ENCODE assay signal across 8 cellular contexts in the genomic region with DNA sequence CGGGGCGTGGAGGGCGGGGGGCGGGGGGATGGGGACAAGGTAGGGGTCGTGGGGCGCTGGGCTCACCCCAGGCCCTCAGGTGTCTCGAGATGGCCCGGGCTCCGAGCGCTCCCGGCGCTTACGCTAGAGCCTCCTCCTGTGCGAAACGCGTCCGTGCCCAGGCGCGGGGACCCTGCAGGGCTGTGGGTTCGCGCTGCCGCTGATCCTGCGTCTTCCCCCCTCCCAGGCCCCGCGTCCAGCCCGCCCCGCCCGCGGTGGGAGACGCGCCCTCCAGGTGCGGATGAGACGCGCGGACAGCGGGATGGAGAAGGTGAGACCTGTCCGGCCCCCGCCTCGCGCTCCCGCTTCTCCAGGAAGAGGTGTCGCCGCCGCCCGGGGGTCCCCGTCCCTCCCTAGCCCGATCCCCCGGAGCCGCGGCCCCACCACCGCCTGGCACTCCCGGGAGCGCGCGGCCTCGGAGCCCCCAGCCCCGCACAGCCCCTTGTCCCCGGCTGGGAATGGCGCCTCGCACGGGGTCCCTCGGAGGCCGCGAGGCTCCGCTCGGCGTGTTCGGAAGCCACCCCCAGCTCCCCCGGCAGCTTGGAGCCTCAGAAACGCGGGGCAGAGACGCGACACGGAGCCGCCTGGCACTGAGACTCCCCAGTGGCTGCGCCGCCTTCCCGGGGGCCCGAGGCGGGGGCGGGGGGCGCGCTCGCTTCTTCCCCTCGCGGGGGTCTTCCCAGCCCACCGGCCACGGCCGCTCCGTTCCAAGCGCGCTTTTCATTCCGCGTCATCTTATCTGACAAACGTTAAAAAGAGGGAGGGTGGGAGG. TPM values are rescaled to one million over a fixed set of nuclear protein-coding genes. Genes with fewer than 3 reads are reported as not detected.
A peak's percentile ranks its signal among the peaks of the same experiment; 100 is the strongest.
DNase-seq lines count a peak whose midpoint lies in the region; ATAC-seq and TF ChIP-seq lines count a peak whose summit lies in the region.

No MANE protein-coding gene starts in this region.

- 0 out of 2 replicates have a peak, but pooled peaks cover 2% of the 10 kb centered on the region for H3F3A ChIP-seq in GM23338 (replicated peaks; ENCODE audit: low read depth)

- peak overlapping the region; percentile 78 for H3K4me2 ChIP-seq in GM23338

- peaks cover 37% of the 10 kb centered on the region for H3K9me3 Mint-ChIP-seq in GM23338

- no peak for TF ChIP-seq POLR2A in sigmoid colon (IDR thresholded peaks at IDR 0.05)

- H3K27me3 ChIP-seq in GM23338 (ENCODE audit: insufficient read depth): peaks cover 32% of the 10 kb centered on the region
- H3K27me3 ChIP-seq in sigmoid colon: no peaks in the 10 kb centered on the region

- intact Hi-C loops in Right ventricle myocardium inferior (cut with DNase I): no loop called here
- intact Hi-C loops in sigmoid colon (cut with DNase I): loop anchor here (5.0 kb wide), 3 partner anchors 35 to 75 kb away; no protein-coding TSS in a partner anchor

- H3K4me3 Mint-ChIP-seq in GM23338: no peak overlapping the region

- H3K79me2 ChIP-seq in GM23338 (replicated peaks; ENCODE audit: insufficient read depth): no peaks in the 10 kb centered on the region

- DNase-seq in GM23338 (ENCODE audit: low spot score) (peak; percentile 59), Right ventricle myocardium inferior (ENCODE audit: missing footprints) (peak; percentile 88), sigmoid colon (peak; percentile 84), 8988T (no peak), HPDE6-E6E7 (ENCODE audit: extremely low spot score) (no peak), DMS79 treated with DMSO at 0.1 percent for 48 hours (lab: John Stamatoyannopoulos, UW) (no peak)
- peak; percentile 84 for DNase-seq in activated CD8-positive, alpha-beta memory T cell treated with anti-CD3 and anti-CD28 coated beads for 24 hours

- peak overlapping the region; percentile 84; the same call in 1 of the 2 replicates for H2AFZ ChIP-seq in GM23338

- H3K27me3 Mint-ChIP-seq in GM23338 (ENCODE audit: insufficient read depth, low read depth, poor library complexity): peaks cover 24% of the 10 kb centered on the region

- TF ChIP-seq EP300 in sigmoid colon (IDR thresholded peaks at IDR 0.05): no peak

- peaks cover 12% of the 10 kb centered on the region for H3K9me2 ChIP-seq in GM23338 (ENCODE audit: insufficient read depth)

- H3K27ac ChIP-seq in GM23338 (ENCODE audit: low read depth) (no peak overlapping the region), sigmoid colon (peak overlapping the region; percentile 75 to 87 (median 79))

- peaks cover 31% of the 10 kb centered on the region for H3K36me3 Mint-ChIP-seq in GM23338 (ENCODE audit: low read depth)

- ATAC-seq in GM23338 (peak; percentile 72), Right ventricle myocardium inferior (peak; percentile 33), HG03442 (IDR thresholded peaks at IDR 0.05; ENCODE audit: unreplicated experiment) (no peak)

- H3K27ac Mint-ChIP-seq in GM23338: no peak overlapping the region

- peaks cover 7% of the 10 kb centered on the region for H3K4me1 ChIP-seq in GM23338 (ENCODE audit: insufficient read depth)
- peaks cover 0 to 26% (median 21%) of the 10 kb centered on the region in 4 donors for H3K4me1 ChIP-seq in sigmoid colon

- 9 to 14% methylated on average over 91 of the region's 95 CpGs for WGBS in sigmoid colon, 2 donors

- no peaks in the 10 kb centered on the region for H3K9me3 ChIP-seq in sigmoid colon

- no peaks in the 10 kb centered on the region for H4K20me1 ChIP-seq in GM23338 (replicated peaks; ENCODE audit: insufficient read depth)

- no peaks in the 10 kb centered on the region for H3K36me3 ChIP-seq in GM23338 (ENCODE audit: insufficient read depth)
- no peaks in the 10 kb centered on the region for H3K36me3 ChIP-seq in sigmoid colon

- TF ChIP-seq CTCF in GM23338 (conservative IDR thresholded peaks at IDR 0.05; ENCODE audit: low read depth in 2 of 2) (no peak), sigmoid colon (IDR thresholded peaks at IDR 0.05) (no peak)

- H3K4me3 ChIP-seq in GM23338 (peak overlapping the region; percentile 57), sigmoid colon (peak overlapping the region; percentile 33 to 60 (median 54))

- H3K4me1 Mint-ChIP-seq in GM23338: peaks cover 12% of the 10 kb centered on the region

TF ChIP-seq in GM23338, 12 proteins besides CTCF, POLR2A, EP300 and RAD21:
- TF ChIP-seq, protein P1, sequence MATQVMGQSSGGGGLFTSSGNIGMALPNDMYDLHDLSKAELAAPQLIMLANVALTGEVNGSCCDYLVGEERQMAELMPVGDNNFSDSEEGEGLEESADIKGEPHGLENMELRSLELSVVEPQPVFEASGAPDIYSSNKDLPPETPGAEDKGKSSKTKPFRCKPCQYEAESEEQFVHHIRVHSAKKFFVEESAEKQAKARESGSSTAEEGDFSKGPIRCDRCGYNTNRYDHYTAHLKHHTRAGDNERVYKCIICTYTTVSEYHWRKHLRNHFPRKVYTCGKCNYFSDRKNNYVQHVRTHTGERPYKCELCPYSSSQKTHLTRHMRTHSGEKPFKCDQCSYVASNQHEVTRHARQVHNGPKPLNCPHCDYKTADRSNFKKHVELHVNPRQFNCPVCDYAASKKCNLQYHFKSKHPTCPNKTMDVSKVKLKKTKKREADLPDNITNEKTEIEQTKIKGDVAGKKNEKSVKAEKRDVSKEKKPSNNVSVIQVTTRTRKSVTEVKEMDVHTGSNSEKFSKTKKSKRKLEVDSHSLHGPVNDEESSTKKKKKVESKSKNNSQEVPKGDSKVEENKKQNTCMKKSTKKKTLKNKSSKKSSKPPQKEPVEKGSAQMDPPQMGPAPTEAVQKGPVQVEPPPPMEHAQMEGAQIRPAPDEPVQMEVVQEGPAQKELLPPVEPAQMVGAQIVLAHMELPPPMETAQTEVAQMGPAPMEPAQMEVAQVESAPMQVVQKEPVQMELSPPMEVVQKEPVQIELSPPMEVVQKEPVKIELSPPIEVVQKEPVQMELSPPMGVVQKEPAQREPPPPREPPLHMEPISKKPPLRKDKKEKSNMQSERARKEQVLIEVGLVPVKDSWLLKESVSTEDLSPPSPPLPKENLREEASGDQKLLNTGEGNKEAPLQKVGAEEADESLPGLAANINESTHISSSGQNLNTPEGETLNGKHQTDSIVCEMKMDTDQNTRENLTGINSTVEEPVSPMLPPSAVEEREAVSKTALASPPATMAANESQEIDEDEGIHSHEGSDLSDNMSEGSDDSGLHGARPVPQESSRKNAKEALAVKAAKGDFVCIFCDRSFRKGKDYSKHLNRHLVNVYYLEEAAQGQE (IDR thresholded peaks at IDR 0.05; ENCODE audit: unreplicated experiment): no peak
- no peak for TF ChIP-seq EZH2 (IDR thresholded peaks at IDR 0.05; ENCODE audit: low read depth, unreplicated experiment)

RNA-seq across cellular contexts. Expression of a gene that starts 27.6 kb away (rescaled TPM):
- total RNA-seq in GM23338 (2014; rRNA removed; shearing (Covaris generic)): 11.7 and 18.0 TPM in 2 replicates
- 9.7 and 13.5 TPM in 2 replicates for polyA plus RNA-seq in GM23338 (2016; fragmentation: Nextera tagmentation; extraction: Ambion mirVana)
- 46.8 TPM for total RNA-seq in Right ventricle myocardium inferior
- total RNA-seq in sigmoid colon: 10 to 100 TPM; 25.0 to 39.1 (median 36.0) TPM
- 10 to 100 TPM; 27.0 to 41.2 (median 36.9) TPM for polyA plus RNA-seq in sigmoid colon

RNA-seq across cellular contexts. Expression of a gene that starts 52.7 kb away (rescaled TPM):
- 15.0 and 20.3 TPM in 2 replicates for total RNA-seq in GM23338 (2014; rRNA removed; shearing (Covaris generic))
- polyA plus RNA-seq in GM23338 (2016; fragmentation: Nextera tagmentation; extraction: Ambion mirVana): 7.2 and 10.1 TPM in 2 replicates
- total RNA-seq in Right ventricle myocardium inferior: 1.4 TPM
- total RNA-seq in sigmoid colon: 1 to 10 TPM; 1.8 to 3.2 (median 2.4) TPM
- polyA plus RNA-seq in sigmoid colon: 1 to 10 TPM in 1 of 3 donors, not detected in 2; 1.7 TPM

Comparison
In these comparisons a context has a peak if more than half of its experiments do, and no peak if none do; other contexts are left out.
1. DNase-seq: peak in GM23338 (single experiment), activated CD8-positive, alpha-beta memory T cell treated with anti-CD3 and anti-CD28 coated beads for 24 hours (single experiment), Right ventricle myocardium inferior (single experiment) and sigmoid colon (single experiment); none in 8988T (single experiment), HPDE6-E6E7 (single experiment) and DMS79 treated with DMSO at 0.1 percent for 48 hours (single experiment).